21 cellular contexts compared by ENCODE assay signal in genomic region chr11:80584661-80585060, GRCh38.
A peak's percentile ranks its signal among the peaks of the same experiment; 100 is the strongest.
DNase-seq lines count a peak whose midpoint lies in the region; ATAC-seq and TF ChIP-seq lines count a peak whose summit lies in the region.
"Had no signal": no experiment of that assay in that cellular context is flagged by ENCODE, and none has a peak within 500 bp of the region (broad histone marks: within the 10 kb centered on the region; RNA-seq: fewer than 3 reads in every experiment).

No MANE protein-coding gene starts in this region.

- TF ChIP-seq POLR2A in testis (IDR thresholded peaks at IDR 0.05): no peak

- H3K27ac Mint-ChIP-seq in nephron progenitor cell: no peak overlapping the region
- H3K27ac Mint-ChIP-seq: CD4-positive, CD25-positive, alpha-beta regulatory T cell; CD8-positive, alpha-beta memory T cell; GM23338 had no signal

- H3K36me3 Mint-ChIP-seq in nephron progenitor cell (ENCODE audit: low read depth): no peaks in the 10 kb centered on the region
- H3K36me3 Mint-ChIP-seq: CD4-positive, CD25-positive, alpha-beta regulatory T cell; CD8-positive, alpha-beta memory T cell had no signal

- no peak for DNase-seq in GM13977 (ENCODE audit: low spot score)
- DNase-seq in M059J (ENCODE audit: low read depth): peak; percentile 50
- peak; percentile 77 for DNase-seq in RPMI8226
- DNase-seq in nephron progenitor cell: peak; percentile 3
- DNase-seq in testis: no peak
- no peak for DNase-seq in psoas muscle
- no peak for DNase-seq in GM20000 (ENCODE audit: low spot score)
- DNase-seq: ACHN; BE2C; C1 segment of cervical spinal cord; CD4-positive, CD25-positive, alpha-beta regulatory T cell; CD8-positive, alpha-beta memory T cell; COR-L47; DMS 273 treated with DMSO at 0.1 percent for 48 hours; DMS53; DND-41; EL; HCEC 1CT; IMR-90 had no signal

- H3K4me3 ChIP-seq in testis: no peak overlapping the region
- no peak overlapping the region for H3K4me3 ChIP-seq in psoas muscle
- H3K4me3 ChIP-seq: GM23338 had no signal

- H3K4me1 Mint-ChIP-seq in nephron progenitor cell: no peaks in the 10 kb centered on the region
- H3K4me1 Mint-ChIP-seq: CD4-positive, CD25-positive, alpha-beta regulatory T cell; CD8-positive, alpha-beta memory T cell had no signal

- H3K36me3 ChIP-seq in testis (ENCODE audit: low read depth, missing control alignments) (no peaks in the 10 kb centered on the region), psoas muscle (ENCODE audit: insufficient read depth in 1 of 2, low read depth in 1 of 2) (no peaks in the 10 kb centered on the region)
- H3K36me3 ChIP-seq: BE2C had no signal

- no peak for ATAC-seq in psoas muscle
- ATAC-seq: GM23338 had no signal

- H3K9me3 ChIP-seq in testis (no peaks in the 10 kb centered on the region), psoas muscle (no peaks in the 10 kb centered on the region)
- H3K9me3 ChIP-seq: BE2C had no signal

- H3K9me3 Mint-ChIP-seq in nephron progenitor cell: no peaks in the 10 kb centered on the region
- H3K9me3 Mint-ChIP-seq: GM23338 had no signal

- TF ChIP-seq CTCF in GM13977 (IDR thresholded peaks at IDR 0.05; ENCODE audit: extremely low read depth, insufficient read depth, missing control alignments) (peak; percentile 3), nephron progenitor cell (IDR thresholded peaks at IDR 0.05) (no peak), testis (IDR thresholded peaks at IDR 0.05) (no peak), psoas muscle (IDR thresholded peaks at IDR 0.05) (no peak), GM20000 (IDR thresholded peaks at IDR 0.05; ENCODE audit: extremely low read depth, missing control alignments) (no peak)

- no peak overlapping the region for H3K27ac ChIP-seq in testis
- no peak overlapping the region for H3K27ac ChIP-seq in psoas muscle
- H3K27ac ChIP-seq: HL-60 had no signal

- intact Hi-C loops in testis (cut with DNase I; ENCODE audit: low total_unique reads) (no loop called here), psoas muscle (cut with DNase I) (no loop called here)

- H3K27me3 ChIP-seq in testis (no peaks in the 10 kb centered on the region), psoas muscle (ENCODE audit: insufficient read depth in 3 of 3, low read length in 2 of 3) (no peaks in the 10 kb centered on the region)
- H3K27me3 ChIP-seq: BE2C had no signal

- peaks cover 2% of the 10 kb centered on the region for H3K27me3 Mint-ChIP-seq in nephron progenitor cell (ENCODE audit: low read depth, poor library complexity)
- H3K27me3 Mint-ChIP-seq: CD4-positive, CD25-positive, alpha-beta regulatory T cell; CD8-positive, alpha-beta memory T cell had no signal

- 76 to 79% methylated on average over 3 of the region's 3 CpGs for WGBS in testis, 2 donors
- WGBS in psoas muscle, 3 donors: 79 to 88% (median 84%) methylated on average over 3 of the region's 3 CpGs

- in situ Hi-C loops in GM13977 (cut with MboI; ENCODE audit: low pct_unique_long_range_greater_than_20kb, low sequenced_read_pairs, unreplicated experiment): no loop called here

- H3K4me3 Mint-ChIP-seq in nephron progenitor cell: no peak overlapping the region
- H3K4me3 Mint-ChIP-seq: CD4-positive, CD25-positive, alpha-beta regulatory T cell; CD8-positive, alpha-beta memory T cell; GM23338 had no signal

- H3K4me1 ChIP-seq in testis (no peaks in the 10 kb centered on the region), psoas muscle (no peaks in the 10 kb centered on the region)
- H3K4me1 ChIP-seq: BE2C had no signal

Comparison
In these comparisons a context has a peak if more than half of its experiments do, and no peak if none do; other contexts are left out.
1. DNase-seq: peak in M059J (single experiment), RPMI8226 (single experiment) and nephron progenitor cell (single experiment); none in GM13977 (single experiment), testis (single experiment), psoas muscle (0 of 2) and GM20000 (single experiment).